In the genomic region with DNA sequence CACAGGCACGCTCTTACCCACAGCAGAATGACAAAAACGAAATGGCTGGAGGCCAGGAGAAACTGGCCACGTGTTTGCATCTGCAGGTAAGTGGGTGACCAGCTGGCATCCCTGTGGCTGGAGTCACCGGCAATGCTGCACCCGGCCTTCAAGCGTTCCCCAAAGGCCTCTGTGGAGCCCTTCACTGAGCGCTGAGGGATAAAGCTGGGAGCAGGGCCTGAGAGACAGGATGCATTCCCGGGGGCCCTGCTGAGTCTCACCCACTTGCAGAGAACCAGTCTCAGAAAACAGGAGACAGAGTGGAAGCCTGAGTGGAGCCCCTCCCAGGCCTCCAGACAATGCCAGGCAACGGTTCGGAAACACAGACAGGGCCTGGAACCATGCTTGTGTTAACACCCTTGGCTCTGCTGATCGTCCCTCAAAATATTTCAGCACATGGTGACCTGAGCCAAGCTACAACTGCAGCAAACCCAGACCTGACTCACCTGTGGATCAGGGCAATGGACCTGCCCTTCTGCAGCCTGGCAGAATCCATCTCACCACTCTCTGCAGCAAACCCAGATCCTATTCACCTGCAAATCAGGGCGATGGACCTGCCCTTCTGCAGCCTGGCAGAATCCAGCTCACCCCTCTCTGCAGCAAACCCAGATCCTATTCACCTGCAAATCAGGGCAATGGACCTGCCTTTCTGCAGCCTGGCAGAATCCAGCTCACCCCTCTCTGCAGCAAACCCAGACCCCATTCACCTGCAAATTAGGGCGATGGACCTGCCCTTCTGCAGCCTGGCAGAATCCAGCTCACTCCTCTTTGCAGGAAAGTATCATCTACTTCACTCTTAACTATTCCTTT, we compare ENCODE assay signal across 2 cellular contexts.
TF ChIP-seq lines count a peak whose summit lies in the region.

No MANE protein-coding gene starts in this region.

TF ChIP-seq in GM23338, 12 proteins besides CTCF, POLR2A, EP300 and RAD21 (continues in another document):
- no peak for TF ChIP-seq CREB1 (CRISPR knock-in tag; IDR thresholded peaks at IDR 0.05; ENCODE audit: low read depth)
- TF ChIP-seq EZH2phosphoT487 (IDR thresholded peaks at IDR 0.05; ENCODE audit: unreplicated experiment): no peak
- no peak for TF ChIP-seq ZNF114 (CRISPR knock-in tag; IDR thresholded peaks at IDR 0.05)
- TF ChIP-seq STAT1 (IDR thresholded peaks at IDR 0.05; ENCODE audit: unreplicated experiment): no peak
- no peak for TF ChIP-seq EZH2 (IDR thresholded peaks at IDR 0.05; ENCODE audit: low read depth, unreplicated experiment)
- TF ChIP-seq, protein P1, sequence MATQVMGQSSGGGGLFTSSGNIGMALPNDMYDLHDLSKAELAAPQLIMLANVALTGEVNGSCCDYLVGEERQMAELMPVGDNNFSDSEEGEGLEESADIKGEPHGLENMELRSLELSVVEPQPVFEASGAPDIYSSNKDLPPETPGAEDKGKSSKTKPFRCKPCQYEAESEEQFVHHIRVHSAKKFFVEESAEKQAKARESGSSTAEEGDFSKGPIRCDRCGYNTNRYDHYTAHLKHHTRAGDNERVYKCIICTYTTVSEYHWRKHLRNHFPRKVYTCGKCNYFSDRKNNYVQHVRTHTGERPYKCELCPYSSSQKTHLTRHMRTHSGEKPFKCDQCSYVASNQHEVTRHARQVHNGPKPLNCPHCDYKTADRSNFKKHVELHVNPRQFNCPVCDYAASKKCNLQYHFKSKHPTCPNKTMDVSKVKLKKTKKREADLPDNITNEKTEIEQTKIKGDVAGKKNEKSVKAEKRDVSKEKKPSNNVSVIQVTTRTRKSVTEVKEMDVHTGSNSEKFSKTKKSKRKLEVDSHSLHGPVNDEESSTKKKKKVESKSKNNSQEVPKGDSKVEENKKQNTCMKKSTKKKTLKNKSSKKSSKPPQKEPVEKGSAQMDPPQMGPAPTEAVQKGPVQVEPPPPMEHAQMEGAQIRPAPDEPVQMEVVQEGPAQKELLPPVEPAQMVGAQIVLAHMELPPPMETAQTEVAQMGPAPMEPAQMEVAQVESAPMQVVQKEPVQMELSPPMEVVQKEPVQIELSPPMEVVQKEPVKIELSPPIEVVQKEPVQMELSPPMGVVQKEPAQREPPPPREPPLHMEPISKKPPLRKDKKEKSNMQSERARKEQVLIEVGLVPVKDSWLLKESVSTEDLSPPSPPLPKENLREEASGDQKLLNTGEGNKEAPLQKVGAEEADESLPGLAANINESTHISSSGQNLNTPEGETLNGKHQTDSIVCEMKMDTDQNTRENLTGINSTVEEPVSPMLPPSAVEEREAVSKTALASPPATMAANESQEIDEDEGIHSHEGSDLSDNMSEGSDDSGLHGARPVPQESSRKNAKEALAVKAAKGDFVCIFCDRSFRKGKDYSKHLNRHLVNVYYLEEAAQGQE (IDR thresholded peaks at IDR 0.05; ENCODE audit: unreplicated experiment): no peak
- TF ChIP-seq NANOG (IDR thresholded peaks at IDR 0.05; ENCODE audit: borderline replicate concordance): no peak
- no peak for TF ChIP-seq ZNF331 (CRISPR knock-in tag; IDR thresholded peaks at IDR 0.05; ENCODE audit: low read depth)
- TF ChIP-seq, protein P2, sequence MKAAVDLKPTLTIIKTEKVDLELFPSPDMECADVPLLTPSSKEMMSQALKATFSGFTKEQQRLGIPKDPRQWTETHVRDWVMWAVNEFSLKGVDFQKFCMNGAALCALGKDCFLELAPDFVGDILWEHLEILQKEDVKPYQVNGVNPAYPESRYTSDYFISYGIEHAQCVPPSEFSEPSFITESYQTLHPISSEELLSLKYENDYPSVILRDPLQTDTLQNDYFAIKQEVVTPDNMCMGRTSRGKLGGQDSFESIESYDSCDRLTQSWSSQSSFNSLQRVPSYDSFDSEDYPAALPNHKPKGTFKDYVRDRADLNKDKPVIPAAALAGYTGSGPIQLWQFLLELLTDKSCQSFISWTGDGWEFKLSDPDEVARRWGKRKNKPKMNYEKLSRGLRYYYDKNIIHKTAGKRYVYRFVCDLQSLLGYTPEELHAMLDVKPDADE (IDR thresholded peaks at IDR 0.05): no peak
- TF ChIP-seq JUNB (IDR thresholded peaks at IDR 0.05; ENCODE audit: unreplicated experiment): no peak

TF ChIP-seq in H1, 55 proteins besides CTCF, POLR2A, EP300 and RAD21:
- TF ChIP-seq KDM5A (IDR thresholded peaks at IDR 0.05; ENCODE audit: low read length) (no peak), RFX5 (IDR thresholded peaks at IDR 0.05; ENCODE audit: borderline replicate concordance, low read depth, low read length) (no peak), TCF12 (IDR thresholded peaks at IDR 0.05; ENCODE audit: low read depth, low read length) (no peak), ASH2L (IDR thresholded peaks at IDR 0.05; ENCODE audit: low read length) (no peak), SIRT6 (IDR thresholded peaks at IDR 0.05; ENCODE audit: low read length) (no peak)
- TF ChIP-seq, protein P3, sequence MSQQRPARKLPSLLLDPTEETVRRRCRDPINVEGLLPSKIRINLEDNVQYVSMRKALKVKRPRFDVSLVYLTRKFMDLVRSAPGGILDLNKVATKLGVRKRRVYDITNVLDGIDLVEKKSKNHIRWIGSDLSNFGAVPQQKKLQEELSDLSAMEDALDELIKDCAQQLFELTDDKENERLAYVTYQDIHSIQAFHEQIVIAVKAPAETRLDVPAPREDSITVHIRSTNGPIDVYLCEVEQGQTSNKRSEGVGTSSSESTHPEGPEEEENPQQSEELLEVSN (IDR thresholded peaks at IDR 0.05): peak; percentile 83
- TF ChIP-seq, protein P4, sequence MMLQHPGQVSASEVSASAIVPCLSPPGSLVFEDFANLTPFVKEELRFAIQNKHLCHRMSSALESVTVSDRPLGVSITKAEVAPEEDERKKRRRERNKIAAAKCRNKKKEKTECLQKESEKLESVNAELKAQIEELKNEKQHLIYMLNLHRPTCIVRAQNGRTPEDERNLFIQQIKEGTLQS (IDR thresholded peaks at IDR 0.05; ENCODE audit: insufficient read depth, low read depth, low read length): no peak
- TF ChIP-seq, protein P5, sequence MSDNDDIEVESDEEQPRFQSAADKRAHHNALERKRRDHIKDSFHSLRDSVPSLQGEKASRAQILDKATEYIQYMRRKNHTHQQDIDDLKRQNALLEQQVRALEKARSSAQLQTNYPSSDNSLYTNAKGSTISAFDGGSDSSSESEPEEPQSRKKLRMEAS (IDR thresholded peaks at IDR 0.05): peak; percentile 84
